8 cellular contexts compared by ENCODE assay signal in the genomic region with DNA sequence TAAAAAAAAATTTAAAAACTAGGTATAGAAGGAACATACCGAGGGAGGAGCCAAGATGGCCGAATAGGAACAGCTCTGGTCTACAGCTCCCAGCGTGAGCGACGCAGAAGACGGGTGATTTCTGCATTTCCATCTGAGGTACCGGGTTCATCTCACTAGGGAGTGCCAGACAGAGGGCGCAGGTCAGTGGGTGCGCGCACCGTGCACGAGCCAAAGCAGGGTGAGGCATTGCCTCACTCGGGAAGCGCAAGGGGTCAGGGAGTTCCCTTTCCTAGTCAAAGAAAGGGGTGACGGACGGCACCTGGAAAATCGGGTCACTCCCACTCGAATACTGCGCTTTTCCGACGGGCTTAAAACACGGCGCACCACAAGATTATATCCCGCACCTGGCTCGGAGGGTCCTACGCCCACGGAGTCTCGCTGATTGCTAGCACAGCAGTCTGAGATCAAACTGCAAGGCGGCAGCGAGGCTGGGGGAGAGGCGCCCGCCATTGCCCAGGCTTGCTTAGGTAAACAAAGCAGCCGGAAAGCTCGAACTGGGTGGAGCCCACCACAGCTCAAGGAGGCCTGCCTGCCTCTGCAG. TPM values are rescaled to one million over a fixed set of nuclear protein-coding genes. Genes with fewer than 3 reads are reported as not detected.
DNase-seq lines count a peak whose midpoint lies in the region; ATAC-seq and TF ChIP-seq lines count a peak whose summit lies in the region.
"Not testable (repeated sequence)": the region's sequence is repeated elsewhere in the genome, so short reads cannot be mapped to it uniquely, and the experiment has no call there.

No MANE protein-coding gene starts in this region.

- not testable (repeated sequence) for TF ChIP-seq CTCF in CD14-positive monocyte (IDR thresholded peaks at IDR 0.05); LNCaP clone FGC (IDR thresholded peaks at IDR 0.05; ENCODE audit: control insufficient read depth, extremely low read depth, insufficient read depth); left ventricle myocardium inferior (IDR thresholded peaks at IDR 0.05; ENCODE audit: borderline replicate concordance); natural killer cell (IDR thresholded peaks at IDR 0.05)

- H3K4me3 ChIP-seq in LNCaP clone FGC (ENCODE audit: low read depth, low read length) (peak overlapping the region; percentile 56), left ventricle myocardium inferior (peak overlapping the region; percentile 52)

- not testable (repeated sequence) for H3K27ac ChIP-seq in left ventricle myocardium inferior (replicated peaks)

- H3K9me3 ChIP-seq in left ventricle myocardium inferior (replicated peaks): peaks cover 13% of the 10 kb centered on the region

- not testable (repeated sequence) for H3K36me3 ChIP-seq in left ventricle myocardium inferior

- H3K4me3 Mint-ChIP-seq in CD14-positive monocyte: peak overlapping the region; percentile 19 to 72
- H3K4me3 Mint-ChIP-seq in activated T-helper 1 cell treated with anti-CD3 and anti-CD28 coated beads, Interleukin-12 subunit alpha, Interleukin-12 subunit beta, Interleukin-2, Interleukin-4 antibody, amounts not matched to agents 30 ng/mL and 10 ng/mL and 1 ng/mL, durations not matched to agents 14 hours and 24 hours and 36 hours: peak overlapping the region; percentile 72
- H3K4me3 Mint-ChIP-seq in natural killer cell: peak overlapping the region; percentile 7
- H3K4me3 Mint-ChIP-seq in stimulated activated naive B cell treated with anti-CD40 and anti-IgM and Interleukin-4, amounts not matched to agents 10 μg/mL and 1 μg/mL and 100 μg/mL, for 72 hours: peak overlapping the region; percentile 68 to 83

- not testable (repeated sequence) for H3K27me3 ChIP-seq in left ventricle myocardium inferior (ENCODE audit: low read depth)

- intact Hi-C loops in CD14-positive monocyte (cut with micrococcal nuclease); left ventricle myocardium inferior (cut with micrococcal nuclease); natural killer cell (cut with micrococcal nuclease): not testable (repeated sequence)
- intact Hi-C loops in activated T-helper 1 cell treated with anti-CD3 and anti-CD28 coated beads, Interleukin-12 subunit alpha, Interleukin-12 subunit beta, Interleukin-2, Interleukin-4 antibody, amounts not matched to agents 30 ng/mL and 10 ng/mL and 1 ng/mL, durations not matched to agents 14 hours and 24 hours and 36 hours (cut with micrococcal nuclease): loop anchor here (2.0 kb wide), 1 partner anchor 19 kb away; a partner anchor contains a TSS

- H3K27ac Mint-ChIP-seq in CD14-positive monocyte (peak overlapping the region in 2 of 7 donors; percentile 22 to 54), natural killer cell (peak overlapping the region; percentile 61 to 83)
- H3K27ac Mint-ChIP-seq in activated T-helper 1 cell treated with anti-CD3 and anti-CD28 coated beads, Interleukin-12 subunit alpha, Interleukin-12 subunit beta, Interleukin-2, Interleukin-4 antibody, amounts not matched to agents 30 ng/mL and 10 ng/mL and 1 ng/mL, durations not matched to agents 14 hours and 24 hours and 36 hours: peak overlapping the region; percentile 65
- peak overlapping the region; percentile 91 for H3K27ac Mint-ChIP-seq in stimulated activated naive B cell treated with anti-CD40 and anti-IgM and Interleukin-4, amounts not matched to agents 10 μg/mL and 1 μg/mL and 100 μg/mL, for 72 hours

- ATAC-seq in natural killer cell; stimulated activated naive B cell treated with anti-CD40 and anti-IgM and Interleukin-4, amounts not matched to agents 10 μg/mL and 1 μg/mL and 100 μg/mL, for 72 hours (replicated peaks): not testable (repeated sequence)

- H3K9me3 Mint-ChIP-seq in CD14-positive monocyte: peaks cover 3 to 19% (median 11%) of the 10 kb centered on the region in 7 donors
- H3K9me3 Mint-ChIP-seq in activated T-helper 1 cell treated with anti-CD3 and anti-CD28 coated beads, Interleukin-12 subunit alpha, Interleukin-12 subunit beta, Interleukin-2, Interleukin-4 antibody, amounts not matched to agents 30 ng/mL and 10 ng/mL and 1 ng/mL, durations not matched to agents 14 hours and 24 hours and 36 hours; natural killer cell; stimulated activated naive B cell treated with anti-CD40 and anti-IgM and Interleukin-4, amounts not matched to agents 10 μg/mL and 1 μg/mL and 100 μg/mL, for 72 hours: not testable (repeated sequence)

- H3K4me1 Mint-ChIP-seq in CD14-positive monocyte; activated T-helper 1 cell treated with anti-CD3 and anti-CD28 coated beads, Interleukin-12 subunit alpha, Interleukin-12 subunit beta, Interleukin-2, Interleukin-4 antibody, amounts not matched to agents 30 ng/mL and 10 ng/mL and 1 ng/mL, durations not matched to agents 14 hours and 24 hours and 36 hours (ENCODE audit: low read depth); natural killer cell; stimulated activated naive B cell treated with anti-CD40 and anti-IgM and Interleukin-4, amounts not matched to agents 10 μg/mL and 1 μg/mL and 100 μg/mL, for 72 hours: not testable (repeated sequence)

- not testable (repeated sequence) for H3K27me3 Mint-ChIP-seq in CD14-positive monocyte (ENCODE audit: low read depth in 3 of 3); activated T-helper 1 cell treated with anti-CD3 and anti-CD28 coated beads, Interleukin-12 subunit alpha, Interleukin-12 subunit beta, Interleukin-2, Interleukin-4 antibody, amounts not matched to agents 30 ng/mL and 10 ng/mL and 1 ng/mL, durations not matched to agents 14 hours and 24 hours and 36 hours (ENCODE audit: insufficient read depth); natural killer cell (ENCODE audit: low read depth in 2 of 2)
- peaks cover 0 to 34% of the 10 kb centered on the region in 2 donors for H3K27me3 Mint-ChIP-seq in stimulated activated naive B cell treated with anti-CD40 and anti-IgM and Interleukin-4, amounts not matched to agents 10 μg/mL and 1 μg/mL and 100 μg/mL, for 72 hours

- DNase-seq in CD14-positive monocyte (ENCODE audit: low spot score); LNCaP clone FGC (ENCODE audit: low read depth); left ventricle myocardium inferior: not testable (repeated sequence)
- DNase-seq in T follicular helper cell (ENCODE audit: low read depth): peak; percentile 4
- peak; percentile 17 for DNase-seq in activated T-helper 1 cell treated with anti-CD3 and anti-CD28 coated beads, Interleukin-12 subunit alpha, Interleukin-12 subunit beta, Interleukin-2, Interleukin-4 antibody, amounts not matched to agents 30 ng/mL and 10 ng/mL and 1 ng/mL, durations not matched to agents 14 hours and 24 hours and 36 hours (ENCODE audit: low spot score)
- peak; percentile 46 for DNase-seq in central memory CD4-positive, alpha-beta T cell
- peak; percentile 17 for DNase-seq in natural killer cell
- peak; percentile 26 for DNase-seq in stimulated activated naive B cell treated with anti-CD40 and anti-IgM and Interleukin-4, amounts not matched to agents 10 μg/mL and 1 μg/mL and 100 μg/mL, for 72 hours

- H3K36me3 Mint-ChIP-seq in CD14-positive monocyte; activated T-helper 1 cell treated with anti-CD3 and anti-CD28 coated beads, Interleukin-12 subunit alpha, Interleukin-12 subunit beta, Interleukin-2, Interleukin-4 antibody, amounts not matched to agents 30 ng/mL and 10 ng/mL and 1 ng/mL, durations not matched to agents 14 hours and 24 hours and 36 hours (ENCODE audit: low read depth); natural killer cell; stimulated activated naive B cell treated with anti-CD40 and anti-IgM and Interleukin-4, amounts not matched to agents 10 μg/mL and 1 μg/mL and 100 μg/mL, for 72 hours: not testable (repeated sequence)

- H3K4me1 ChIP-seq in left ventricle myocardium inferior: not testable (repeated sequence)

RNA-seq across cellular contexts. Expression of a gene that starts 19.6 kb away (rescaled TPM):
- not detected for polyA plus RNA-seq in CD14-positive monocyte
- 1.3 and 2.3 TPM in 2 replicates for total RNA-seq in activated T-helper 1 cell treated with anti-CD3 and anti-CD28 coated beads, Interleukin-12 subunit alpha, Interleukin-12 subunit beta, Interleukin-2, Interleukin-4 antibody, amounts not matched to agents 30 ng/mL and 10 ng/mL and 1 ng/mL, durations not matched to agents 14 hours and 24 hours and 36 hours
- total RNA-seq in left ventricle myocardium inferior (3.9 TPM), natural killer cell (1 to 10 TPM; 4.2 to 8.6 (median 6.2) TPM)

Comparison
In these comparisons a context has a peak if more than half of its experiments do, and no peak if none do; other contexts are left out.
1. H3K4me3 Mint-ChIP-seq: peak in every context shown above with its lines; median percentile 76 in stimulated activated naive B cell treated with anti-CD40 and anti-IgM and Interleukin-4, amounts not matched to agents 10 μg/mL and 1 μg/mL and 100 μg/mL, for 72 hours; 72 in activated T-helper 1 cell treated with anti-CD3 and anti-CD28 coated beads, Interleukin-12 subunit alpha, Interleukin-12 subunit beta, Interleukin-2, Interleukin-4 antibody, amounts not matched to agents 30 ng/mL and 10 ng/mL and 1 ng/mL, durations not matched to agents 14 hours and 24 hours and 36 hours; 46 in CD14-positive monocyte; 7 in natural killer cell.